Comparison of ENCODE assay signal across 8 cellular contexts in the genomic region with DNA sequence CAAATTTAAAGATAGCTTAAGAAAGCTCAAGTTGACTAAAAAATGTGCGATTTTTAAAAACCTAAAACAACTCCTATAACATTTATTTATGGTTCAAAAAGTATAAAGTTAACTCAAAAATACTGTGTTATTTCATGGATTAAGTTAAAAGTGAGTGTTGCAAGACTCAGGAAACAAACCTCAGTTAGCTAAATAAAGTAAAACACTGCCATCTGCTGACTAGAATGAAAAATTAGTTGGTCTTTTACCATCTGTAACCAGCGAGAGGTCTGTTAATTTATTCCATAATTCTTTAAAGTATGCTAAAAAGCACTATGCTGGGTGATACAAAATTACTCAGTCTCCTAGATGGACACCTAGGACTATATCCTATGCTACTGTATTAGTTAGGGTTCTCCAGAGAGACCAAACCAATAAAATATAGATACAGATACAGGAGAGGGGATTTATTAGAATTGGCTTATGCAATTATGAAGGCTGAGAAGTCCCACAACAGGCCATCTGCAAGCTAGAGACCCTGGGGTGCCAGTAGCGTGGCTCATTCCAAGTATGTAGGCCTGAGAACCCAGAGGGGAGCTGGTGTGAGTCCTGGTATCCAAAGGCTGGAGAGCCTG. TPM values are rescaled to one million over a fixed set of nuclear protein-coding genes. Genes with fewer than 3 reads are reported as not detected.
A peak's percentile ranks its signal among the peaks of the same experiment; 100 is the strongest.
DNase-seq lines count a peak whose midpoint lies in the region; ATAC-seq and TF ChIP-seq lines count a peak whose summit lies in the region.

No MANE protein-coding gene starts in this region.

- H3K36me3 ChIP-seq in prostate gland = no peaks in the 10 kb centered on the region

- H3K4me1 ChIP-seq in prostate gland (replicated peaks) = no peaks in the 10 kb centered on the region

- peak; percentile 38 for TF ChIP-seq CTCF in epithelial cell of esophagus (IDR thresholded peaks at IDR 0.05; ENCODE audit: insufficient read depth, low read depth, low read length, missing control alignments)
- TF ChIP-seq CTCF in prostate gland (IDR thresholded peaks at IDR 0.05) = peak; percentile 46 to 80 (median 60)

- no peaks in the 10 kb centered on the region for H3K9me3 ChIP-seq in prostate gland

- DNase-seq in Daoy (ENCODE audit: low read depth) (peak; percentile 6), OCI-M1 (lab: John Stamatoyannopoulos, UW) (peak; percentile 78), epithelial cell of esophagus (ENCODE audit: low read depth) (peak; percentile 63), prostate gland (ENCODE audit: low spot score) (no peak)
- DNase-seq in activated CD4-positive, CD25-positive, alpha-beta regulatory T cell (lab: John Stamatoyannopoulos, UW) = no peak

- intact Hi-C loops in prostate gland (cut with DNase I) = loop anchor here (5.0 kb wide), 1 partner anchor 394 kb away; no protein-coding TSS in a partner anchor

- no peak overlapping the region for H3K27ac ChIP-seq in prostate gland

- WGBS in prostate gland = 13% methylated on average over 3 of the region's 3 CpGs

- no peak for TF ChIP-seq POLR2A in prostate gland (IDR thresholded peaks at IDR 0.05)

- H3K4me3 ChIP-seq in epithelial cell of esophagus (ENCODE audit: low read length) (no peak overlapping the region), prostate gland (no peak overlapping the region)

- no peaks in the 10 kb centered on the region for H3K27me3 ChIP-seq in prostate gland (replicated peaks; ENCODE audit: insufficient read depth)

- ATAC-seq in HG03442 (IDR thresholded peaks at IDR 0.05; ENCODE audit: unreplicated experiment) (peak; percentile 68), HG02973 (IDR thresholded peaks at IDR 0.05; ENCODE audit: unreplicated experiment) (no peak), GM19452 (IDR thresholded peaks at IDR 0.05; ENCODE audit: unreplicated experiment) (no peak)

RNA-seq across cellular contexts. Expression of a gene that starts 4.9 kb away (rescaled TPM):
- total RNA-seq in Daoy (2014; rRNA removed; shearing (Covaris generic)) = 5.1 and 6.3 TPM in 2 replicates
- total RNA-seq in prostate gland = 100 to 1,000 TPM in 1 of 2 donors, 10 to 100 TPM in 1; 48.1 to 110 TPM

Comparison
In these comparisons a context has a peak if more than half of its experiments do, and no peak if none do; other contexts are left out.
1. DNase-seq: peak in Daoy (single experiment), OCI-M1 (single experiment) and epithelial cell of esophagus (single experiment); none in prostate gland (single experiment) and activated CD4-positive, CD25-positive, alpha-beta regulatory T cell (0 of 4).